8 cellular contexts compared by ENCODE assay signal in the genomic region with DNA sequence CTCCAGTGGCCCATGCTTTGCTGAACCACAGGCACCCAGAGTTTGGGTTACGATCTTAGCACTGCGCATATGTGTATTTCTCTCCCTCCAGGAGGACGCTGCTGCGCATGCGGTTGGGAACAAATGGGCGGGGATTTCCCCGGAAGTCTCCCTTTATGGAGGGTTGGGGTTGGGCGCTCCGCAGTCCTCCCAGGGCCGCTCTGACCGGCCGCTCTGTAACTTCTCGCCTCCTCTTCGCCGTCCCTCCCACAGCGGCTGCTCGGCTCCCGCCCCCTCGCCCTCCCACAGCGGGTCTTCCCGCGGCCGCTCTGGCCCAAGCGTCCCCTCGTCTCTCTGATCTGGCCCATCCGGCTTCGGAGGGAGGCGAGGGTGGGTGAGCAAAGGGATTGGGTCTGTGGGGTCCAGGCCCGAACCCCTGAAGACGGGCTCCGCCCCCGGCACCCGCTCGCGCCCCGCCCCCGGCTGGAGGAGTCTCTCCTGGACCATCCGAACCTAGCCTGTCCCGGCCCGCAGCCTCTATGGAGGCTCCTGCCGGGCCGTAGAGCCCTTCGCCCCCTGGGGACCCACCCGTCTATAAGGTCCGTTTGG. TPM values are rescaled to one million over a fixed set of nuclear protein-coding genes. Genes with fewer than 3 reads are reported as not detected.
DNase-seq lines count a peak whose midpoint lies in the region; ATAC-seq and TF ChIP-seq lines count a peak whose summit lies in the region.

A gene with protein sequence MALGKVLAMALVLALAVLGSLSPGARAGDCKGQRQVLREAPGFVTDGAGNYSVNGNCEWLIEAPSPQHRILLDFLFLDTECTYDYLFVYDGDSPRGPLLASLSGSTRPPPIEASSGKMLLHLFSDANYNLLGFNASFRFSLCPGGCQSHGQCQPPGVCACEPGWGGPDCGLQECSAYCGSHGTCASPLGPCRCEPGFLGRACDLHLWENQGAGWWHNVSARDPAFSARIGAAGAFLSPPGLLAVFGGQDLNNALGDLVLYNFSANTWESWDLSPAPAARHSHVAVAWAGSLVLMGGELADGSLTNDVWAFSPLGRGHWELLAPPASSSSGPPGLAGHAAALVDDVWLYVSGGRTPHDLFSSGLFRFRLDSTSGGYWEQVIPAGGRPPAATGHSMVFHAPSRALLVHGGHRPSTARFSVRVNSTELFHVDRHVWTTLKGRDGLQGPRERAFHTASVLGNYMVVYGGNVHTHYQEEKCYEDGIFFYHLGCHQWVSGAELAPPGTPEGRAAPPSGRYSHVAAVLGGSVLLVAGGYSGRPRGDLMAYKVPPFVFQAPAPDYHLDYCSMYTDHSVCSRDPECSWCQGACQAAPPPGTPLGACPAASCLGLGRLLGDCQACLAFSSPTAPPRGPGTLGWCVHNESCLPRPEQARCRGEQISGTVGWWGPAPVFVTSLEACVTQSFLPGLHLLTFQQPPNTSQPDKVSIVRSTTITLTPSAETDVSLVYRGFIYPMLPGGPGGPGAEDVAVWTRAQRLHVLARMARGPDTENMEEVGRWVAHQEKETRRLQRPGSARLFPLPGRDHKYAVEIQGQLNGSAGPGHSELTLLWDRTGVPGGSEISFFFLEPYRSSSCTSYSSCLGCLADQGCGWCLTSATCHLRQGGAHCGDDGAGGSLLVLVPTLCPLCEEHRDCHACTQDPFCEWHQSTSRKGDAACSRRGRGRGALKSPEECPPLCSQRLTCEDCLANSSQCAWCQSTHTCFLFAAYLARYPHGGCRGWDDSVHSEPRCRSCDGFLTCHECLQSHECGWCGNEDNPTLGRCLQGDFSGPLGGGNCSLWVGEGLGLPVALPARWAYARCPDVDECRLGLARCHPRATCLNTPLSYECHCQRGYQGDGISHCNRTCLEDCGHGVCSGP (N-terminal part only) (plus strand): TSS at position 328 of the 588 bp plus-strand sequence. CDS start 609 bp downstream, outside the sequence.

- H3K9me3 ChIP-seq in endocrine pancreas (ENCODE audit: control insufficient read depth, low read length) (no peaks in the 10 kb centered on the region), mesenchymal stem cell (ENCODE audit: control insufficient read depth, low read length) (no peaks in the 10 kb centered on the region)

- peaks cover 26% of the 10 kb centered on the region for H3K27me3 Mint-ChIP-seq in activated CD8-positive, alpha-beta memory T cell treated with anti-CD3 and anti-CD28 coated beads, Interleukin-2, amount 10 ng/mL, durations not matched to agents 7 days and 5 days

- no peak within 1 kb of the TSS for H3K4me3 ChIP-seq in endocrine pancreas (ENCODE audit: control insufficient read depth, insufficient read depth, low read length)
- peak within 1 kb of the TSS; percentile 79 to 95 for H3K4me3 ChIP-seq in mesenchymal stem cell (ENCODE audit: insufficient read depth in 1 of 2, low read depth in 1 of 2, low read length in 2 of 2)

- H3K4me3 Mint-ChIP-seq in activated CD8-positive, alpha-beta memory T cell treated with anti-CD3 and anti-CD28 coated beads, Interleukin-2, amount 10 ng/mL, durations not matched to agents 7 days and 5 days, result peak within 1 kb of the TSS; percentile 79

- under 1% methylated on average over 30 of the region's 45 CpGs for WGBS in mesenchymal stem cell

- peak within 1 kb of the TSS; percentile 22 to 62 for H3K14ac ChIP-seq in mesenchymal stem cell (ENCODE audit: low read length in 2 of 2)

- ATAC-seq in activated CD8-positive, alpha-beta memory T cell treated with anti-CD3 and anti-CD28 coated beads, Interleukin-2, amount 10 ng/mL, durations not matched to agents 7 days and 5 days, result peak; percentile 94

- H3K4me2 ChIP-seq in mesenchymal stem cell (ENCODE audit: low read length, poor library complexity, severe bottlenecking), result peak within 1 kb of the TSS; percentile 95

- no peak within 1 kb of the TSS for H2BK12ac ChIP-seq in mesenchymal stem cell (ENCODE audit: low read length in 2 of 2)

- H2BK15ac ChIP-seq in mesenchymal stem cell (ENCODE audit: low read depth, poor library complexity, severe bottlenecking), result peak within 1 kb of the TSS; percentile 56

- peak within 1 kb of the TSS; percentile 51 to 71 for H3K18ac ChIP-seq in mesenchymal stem cell (ENCODE audit: low read depth in 1 of 2, low read length in 2 of 2)

- peak within 1 kb of the TSS in 1 of 2 experiments; percentile 74 for H3K23ac ChIP-seq in mesenchymal stem cell (ENCODE audit: low read length in 2 of 2)

- no peaks in the 10 kb centered on the region for H3K36me3 Mint-ChIP-seq in activated CD8-positive, alpha-beta memory T cell treated with anti-CD3 and anti-CD28 coated beads, Interleukin-2, amount 10 ng/mL, durations not matched to agents 7 days and 5 days

- H3K9ac ChIP-seq in endocrine pancreas (ENCODE audit: control insufficient read depth, insufficient read depth, low read length), result peak within 1 kb of the TSS; percentile 79
- H3K9ac ChIP-seq in mesenchymal stem cell (ENCODE audit: low read length), result peak within 1 kb of the TSS; percentile 94

- no peaks in the 10 kb centered on the region for H3K9me3 Mint-ChIP-seq in activated CD8-positive, alpha-beta memory T cell treated with anti-CD3 and anti-CD28 coated beads, Interleukin-2, amount 10 ng/mL, durations not matched to agents 7 days and 5 days (ENCODE audit: low read depth)

- no peak within 1 kb of the TSS for H3K27ac ChIP-seq in mesenchymal stem cell (ENCODE audit: low read length, poor library complexity, severe bottlenecking)

- no peaks in the 10 kb centered on the region for H3K36me3 ChIP-seq in endocrine pancreas (ENCODE audit: control insufficient read depth, insufficient read depth, low read length)
- no peaks in the 10 kb centered on the region for H3K36me3 ChIP-seq in mesenchymal stem cell (ENCODE audit: control insufficient read depth in 1 of 2, insufficient read depth in 2 of 2, low read depth in 1 of 2, low read length in 2 of 2)

- peak within 1 kb of the TSS; percentile 57 for H2BK120ac ChIP-seq in mesenchymal stem cell (ENCODE audit: low read depth, low read length)

- DNase-seq in COR-L47 (lab: John Stamatoyannopoulos, UW), result peak; percentile 99
- DNase-seq in GM20000 (ENCODE audit: low spot score), result peak; percentile 99
- peak; percentile 100 for DNase-seq in HT-29 (ENCODE audit: low spot score)
- peak; percentile 99 for DNase-seq in NOMO-1 (lab: John Stamatoyannopoulos, UW; ENCODE audit: unreplicated experiment in 2 of 2)
- peak; percentile 100 for DNase-seq in activated CD8-positive, alpha-beta memory T cell treated with anti-CD3 and anti-CD28 coated beads, Interleukin-2, amount 10 ng/mL, durations not matched to agents 7 days and 5 days
- DNase-seq in mesenchymal stem cell, result peak; percentile 99
- DNase-seq in stimulated activated CD8-positive, alpha-beta memory T cell treated with anti-CD3 and anti-CD28 coated beads, Interleukin-12 subunit alpha, Interleukin-12 subunit beta, amount 100 ng/mL, for 4 hours (ENCODE audit: low read depth), result peak; percentile 96

- CTCF ChIA-PET in activated CD8-positive, alpha-beta memory T cell treated with anti-CD3 and anti-CD28 coated beads, Interleukin-2, amount 10 ng/mL, durations not matched to agents 7 days and 5 days (lab: Charles Lee), result no interaction called here

- H3K4ac ChIP-seq in mesenchymal stem cell (ENCODE audit: low read depth in 1 of 2, low read length in 2 of 2), result peak within 1 kb of the TSS in 1 of 2 experiments; percentile 43

- H3K4me1 ChIP-seq in endocrine pancreas (ENCODE audit: control insufficient read depth, insufficient read depth, low read length), result no peaks in the 10 kb centered on the region
- peaks cover 29% of the 10 kb centered on the region for H3K4me1 ChIP-seq in mesenchymal stem cell (ENCODE audit: control insufficient read depth, insufficient read depth, low read depth, low read length)

- peak; percentile 88 for TF ChIP-seq CTCF in GM20000 (IDR thresholded peaks at IDR 0.05; ENCODE audit: extremely low read depth, missing control alignments)

- H3K27ac Mint-ChIP-seq in activated CD8-positive, alpha-beta memory T cell treated with anti-CD3 and anti-CD28 coated beads, Interleukin-2, amount 10 ng/mL, durations not matched to agents 7 days and 5 days, result peak within 1 kb of the TSS; percentile 75

- H2AFZ ChIP-seq in mesenchymal stem cell (ENCODE audit: low read depth, low read length), result peak within 1 kb of the TSS; percentile 59

- no peak within 1 kb of the TSS for H4K91ac ChIP-seq in mesenchymal stem cell (ENCODE audit: low read length)

- H4K8ac ChIP-seq in mesenchymal stem cell (ENCODE audit: low read length), result peak within 1 kb of the TSS; percentile 92

- H2BK5ac ChIP-seq in mesenchymal stem cell (ENCODE audit: low read depth, low read length, poor library complexity, severe bottlenecking), result no peak within 1 kb of the TSS

- no peak within 1 kb of the TSS for H2AK5ac ChIP-seq in mesenchymal stem cell (ENCODE audit: low read length, severe bottlenecking)

- H3K79me1 ChIP-seq in mesenchymal stem cell (replicated peaks; ENCODE audit: low read length, poor library complexity, severe bottlenecking), result peaks cover 38% of the 10 kb centered on the region

- peaks cover 17% of the 10 kb centered on the region for H3K4me1 Mint-ChIP-seq in activated CD8-positive, alpha-beta memory T cell treated with anti-CD3 and anti-CD28 coated beads, Interleukin-2, amount 10 ng/mL, durations not matched to agents 7 days and 5 days

- H3K27me3 ChIP-seq in endocrine pancreas (ENCODE audit: control insufficient read depth, insufficient read depth, low read length) (no peaks in the 10 kb centered on the region), mesenchymal stem cell (ENCODE audit: control insufficient read depth in 1 of 2, insufficient read depth in 1 of 2, low read length in 2 of 2) (peaks cover 28 to 34% of the 10 kb centered on the region in 2 experiments)

RNA-seq across cellular contexts. Expression of the gene that starts here (rescaled TPM):
- total RNA-seq in HT-29 (2014; rRNA removed; shearing (Covaris generic)), result 17.6 and 22.9 TPM in 2 replicates
- total RNA-seq in activated CD8-positive, alpha-beta memory T cell treated with anti-CD3 and anti-CD28 coated beads, Interleukin-2, amount 10 ng/mL, durations not matched to agents 7 days and 5 days, result 1 to 10 TPM; 6.5 TPM
- 19.0 TPM for polyA plus RNA-seq in mesenchymal stem cell (2013, experiment 1 of 2)
- polyA plus RNA-seq in mesenchymal stem cell (2013, experiment 2 of 2), result 17.8 TPM
